1 cellular context compared by ENCODE assay signal in the genomic region with DNA sequence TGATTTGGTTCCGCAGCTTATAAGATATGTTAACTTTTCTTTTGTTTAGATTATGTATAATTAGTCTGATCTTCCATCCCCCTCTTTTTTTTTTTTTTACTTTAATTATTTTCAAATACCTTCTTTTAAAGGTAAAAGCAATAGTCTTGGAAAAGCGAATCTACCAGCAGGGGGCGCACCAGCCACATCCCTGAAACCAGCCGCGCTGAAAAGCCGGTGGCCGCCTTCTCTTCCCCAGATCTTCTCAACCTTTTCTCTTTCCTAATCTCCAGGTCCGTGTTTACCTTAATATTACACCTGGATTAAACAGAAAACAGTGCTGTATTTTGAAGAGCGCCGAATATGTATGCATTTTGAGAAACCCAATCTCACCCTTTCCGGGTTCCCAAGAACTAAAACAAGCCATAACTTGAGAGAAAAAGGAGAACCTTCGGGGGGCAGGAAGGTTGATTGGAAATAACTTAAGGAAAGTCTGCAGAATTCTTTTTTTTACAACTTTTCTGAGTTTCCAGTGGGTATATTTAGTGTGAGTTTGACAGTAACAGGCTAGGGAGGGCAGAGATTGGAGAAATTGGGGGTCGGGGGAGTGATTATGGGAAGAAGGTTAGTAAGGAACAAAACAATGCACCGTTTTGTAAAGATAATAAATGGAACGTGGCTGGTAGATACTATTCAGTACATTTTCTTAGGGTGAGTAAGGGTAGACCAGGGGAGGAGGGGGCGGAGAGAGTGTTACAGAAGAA.
A peak's percentile ranks its signal among the peaks of the same experiment; 100 is the strongest.
TF ChIP-seq lines count a peak whose summit lies in the region.

No MANE protein-coding gene starts in this region.

TF ChIP-seq in K562, 482 proteins besides CTCF, POLR2A, EP300 and RAD21 (continued from another document):
- TF ChIP-seq, protein P1, sequence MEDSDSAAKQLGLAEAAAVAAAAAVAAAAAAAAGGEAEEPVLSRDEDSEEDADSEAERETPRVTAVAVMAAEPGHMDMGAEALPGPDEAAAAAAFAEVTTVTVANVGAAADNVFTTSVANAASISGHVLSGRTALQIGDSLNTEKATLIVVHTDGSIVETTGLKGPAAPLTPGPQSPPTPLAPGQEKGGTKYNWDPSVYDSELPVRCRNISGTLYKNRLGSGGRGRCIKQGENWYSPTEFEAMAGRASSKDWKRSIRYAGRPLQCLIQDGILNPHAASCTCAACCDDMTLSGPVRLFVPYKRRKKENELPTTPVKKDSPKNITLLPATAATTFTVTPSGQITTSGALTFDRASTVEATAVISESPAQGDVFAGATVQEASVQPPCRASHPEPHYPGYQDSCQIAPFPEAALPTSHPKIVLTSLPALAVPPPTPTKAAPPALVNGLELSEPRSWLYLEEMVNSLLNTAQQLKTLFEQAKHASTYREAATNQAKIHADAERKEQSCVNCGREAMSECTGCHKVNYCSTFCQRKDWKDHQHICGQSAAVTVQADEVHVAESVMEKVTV (CRISPR knock-in tag; IDR thresholded peaks at IDR 0.05) = 0 out of 2 replicates have a peak, but pooled peaks have one; percentile 32
